ENCODE assay signal across 1 cellular context in genomic region chr1:219227731-219228419, GRCh38.
TF ChIP-seq lines count a peak whose summit lies in the region.

No MANE protein-coding gene starts in this region.

TF ChIP-seq in K562, 482 proteins besides CTCF, POLR2A, EP300 and RAD21 (continued from another document):
- TF ChIP-seq CEBPG (CRISPR knock-in tag; IDR thresholded peaks at IDR 0.05), result no peak
- peak in 1 of 2 experiments; percentile 26; a peak in 2 of 4 replicates for TF ChIP-seq CEBPG (tag; conservative IDR thresholded peaks at IDR 0.05 in 1 of 2, IDR thresholded peaks at IDR 0.05 in 1 of 2)
- TF ChIP-seq CREB3 (tag; conservative IDR thresholded peaks at IDR 0.05; ENCODE audit: low read depth), result no peak
- TF ChIP-seq CEBPB (tag; IDR thresholded peaks at IDR 0.05), result peak; percentile 10; the same call in 1 of the 2 replicates
- TF ChIP-seq RAD51 (IDR thresholded peaks at IDR 0.05; ENCODE audit: borderline replicate concordance, low read depth), result peak; percentile 34; the same call in 1 of the 2 replicates
- TF ChIP-seq USF2 (CRISPR knock-in tag; IDR thresholded peaks at IDR 0.05), result peak; percentile 77
- no peak for TF ChIP-seq RBFOX2 (IDR thresholded peaks at IDR 0.05; ENCODE audit: low read depth, low read length)
- TF ChIP-seq RBM39 (optimal IDR thresholded peaks at IDR 0.05; ENCODE audit: low read depth, low read length), result no peak
- TF ChIP-seq NFYB (IDR thresholded peaks at IDR 0.05; ENCODE audit: extremely low read depth, insufficient read length), result peak; percentile 44
- TF ChIP-seq KLF13 (tag; IDR thresholded peaks at IDR 0.05; ENCODE audit: borderline replicate concordance, low read depth), result no peak
TF ChIP-seq in K562: peak in this region for 6.
